ENCODE assay signal across 1 cellular context in the genomic region with DNA sequence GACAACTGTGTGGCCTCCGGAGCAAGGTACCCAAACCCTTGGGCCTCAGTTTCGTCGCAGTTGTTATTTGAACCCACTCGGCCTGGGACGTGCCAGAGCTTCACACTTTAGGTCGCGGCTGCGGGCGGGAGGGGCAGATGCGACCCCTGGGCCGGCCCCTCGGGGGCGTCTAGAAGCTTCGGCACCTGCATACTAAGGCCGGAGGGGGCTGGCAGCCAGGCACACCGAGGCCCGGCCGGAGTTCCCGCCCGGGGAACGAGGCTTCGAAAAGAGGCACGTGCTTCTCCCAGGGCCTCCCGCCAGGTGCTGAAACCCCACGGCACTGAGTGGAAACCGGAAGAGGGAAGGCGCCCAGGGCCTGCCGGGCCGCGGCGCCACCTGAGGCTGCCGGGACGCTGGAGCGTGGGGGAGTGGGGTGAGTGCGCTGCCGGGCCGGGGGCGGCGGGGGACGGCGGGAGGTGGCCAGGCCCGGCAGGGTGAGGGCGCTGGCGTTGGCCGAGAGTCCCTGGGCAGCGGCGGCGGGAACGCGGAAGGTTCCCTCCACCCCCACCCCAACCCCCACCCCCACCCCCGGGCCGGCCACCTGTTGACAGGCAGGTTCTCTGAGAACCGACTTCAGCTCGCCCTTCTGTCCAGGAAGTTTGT.
TF ChIP-seq lines count a peak whose summit lies in the region.

No MANE protein-coding gene starts in this region.

TF ChIP-seq in GM12878, 131 proteins besides CTCF, POLR2A, EP300 and RAD21:
- TF ChIP-seq FOXK2 (IDR thresholded peaks at IDR 0.05) (no peak), EZH2 (IDR thresholded peaks at IDR 0.05; ENCODE audit: borderline replicate concordance, control insufficient read depth, low read depth, low read length) (no peak), SP1 (IDR thresholded peaks at IDR 0.05; ENCODE audit: low read depth, low read length) (no peak), TCF3 (IDR thresholded peaks at IDR 0.05; ENCODE audit: borderline replicate concordance, insufficient read depth, low read depth, low read length) (0 out of 2 replicates have a peak, but pooled peaks have one; percentile 13), SUZ12 (IDR thresholded peaks at IDR 0.05; ENCODE audit: unreplicated experiment) (peak; percentile 47)
- TF ChIP-seq, protein P1, sequence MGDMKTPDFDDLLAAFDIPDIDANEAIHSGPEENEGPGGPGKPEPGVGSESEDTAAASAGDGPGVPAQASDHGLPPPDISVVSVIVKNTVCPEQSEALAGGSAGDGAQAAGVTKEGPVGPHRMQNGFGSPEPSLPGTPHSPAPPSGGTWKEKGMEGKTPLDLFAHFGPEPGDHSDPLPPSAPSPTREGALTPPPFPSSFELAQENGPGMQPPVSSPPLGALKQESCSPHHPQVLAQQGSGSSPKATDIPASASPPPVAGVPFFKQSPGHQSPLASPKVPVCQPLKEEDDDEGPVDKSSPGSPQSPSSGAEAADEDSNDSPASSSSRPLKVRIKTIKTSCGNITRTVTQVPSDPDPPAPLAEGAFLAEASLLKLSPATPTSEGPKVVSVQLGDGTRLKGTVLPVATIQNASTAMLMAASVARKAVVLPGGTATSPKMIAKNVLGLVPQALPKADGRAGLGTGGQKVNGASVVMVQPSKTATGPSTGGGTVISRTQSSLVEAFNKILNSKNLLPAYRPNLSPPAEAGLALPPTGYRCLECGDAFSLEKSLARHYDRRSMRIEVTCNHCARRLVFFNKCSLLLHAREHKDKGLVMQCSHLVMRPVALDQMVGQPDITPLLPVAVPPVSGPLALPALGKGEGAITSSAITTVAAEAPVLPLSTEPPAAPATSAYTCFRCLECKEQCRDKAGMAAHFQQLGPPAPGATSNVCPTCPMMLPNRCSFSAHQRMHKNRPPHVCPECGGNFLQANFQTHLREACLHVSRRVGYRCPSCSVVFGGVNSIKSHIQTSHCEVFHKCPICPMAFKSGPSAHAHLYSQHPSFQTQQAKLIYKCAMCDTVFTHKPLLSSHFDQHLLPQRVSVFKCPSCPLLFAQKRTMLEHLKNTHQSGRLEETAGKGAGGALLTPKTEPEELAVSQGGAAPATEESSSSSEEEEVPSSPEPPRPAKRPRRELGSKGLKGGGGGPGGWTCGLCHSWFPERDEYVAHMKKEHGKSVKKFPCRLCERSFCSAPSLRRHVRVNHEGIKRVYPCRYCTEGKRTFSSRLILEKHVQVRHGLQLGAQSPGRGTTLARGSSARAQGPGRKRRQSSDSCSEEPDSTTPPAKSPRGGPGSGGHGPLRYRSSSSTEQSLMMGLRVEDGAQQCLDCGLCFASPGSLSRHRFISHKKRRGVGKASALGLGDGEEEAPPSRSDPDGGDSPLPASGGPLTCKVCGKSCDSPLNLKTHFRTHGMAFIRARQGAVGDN (IDR thresholded peaks at IDR 0.05): peak; percentile 16; the same call in 1 of the 2 replicates
